Comparison of ENCODE assay signal across 8 cellular contexts in genomic region chr21:44930543-44930981, GRCh38. TPM values are rescaled to one million over a fixed set of nuclear protein-coding genes. Genes with fewer than 3 reads are reported as not detected.
A peak's percentile ranks its signal among the peaks of the same experiment; 100 is the strongest.
DNase-seq lines count a peak whose midpoint lies in the region; ATAC-seq and TF ChIP-seq lines count a peak whose summit lies in the region.

No MANE protein-coding gene starts in this region.

- H3K9me3 Mint-ChIP-seq in activated T-cell treated with anti-CD3 and anti-CD28 coated beads, Interleukin-2, amount 50 U/mL, for 24 hours = no peaks in the 10 kb centered on the region
- peaks cover 3% of the 10 kb centered on the region for H3K9me3 Mint-ChIP-seq in memory B cell

- H3K9me3 ChIP-seq in right atrium auricular region (no peaks in the 10 kb centered on the region), upper lobe of right lung (no peaks in the 10 kb centered on the region)

- H3K36me3 ChIP-seq in right atrium auricular region (no peaks in the 10 kb centered on the region), upper lobe of right lung (no peaks in the 10 kb centered on the region)

- H3K27me3 ChIP-seq in right atrium auricular region (peaks cover 9 to 14% of the 10 kb centered on the region in 2 donors), upper lobe of right lung (peaks cover 32% of the 10 kb centered on the region)

- peak overlapping the region; percentile 76 for H3K27ac Mint-ChIP-seq in activated T-cell treated with anti-CD3 and anti-CD28 coated beads, Interleukin-2, amount 50 U/mL, for 24 hours
- H3K27ac Mint-ChIP-seq in memory B cell = peak overlapping the region; percentile 85

- H3K36me3 Mint-ChIP-seq in activated T-cell treated with anti-CD3 and anti-CD28 coated beads, Interleukin-2, amount 50 U/mL, for 24 hours (ENCODE audit: low read depth) = no peaks in the 10 kb centered on the region
- H3K36me3 Mint-ChIP-seq in memory B cell = no peaks in the 10 kb centered on the region

- H3K4me3 Mint-ChIP-seq in activated T-cell treated with anti-CD3 and anti-CD28 coated beads, Interleukin-2, amount 50 U/mL, for 24 hours = peak overlapping the region; percentile 77
- H3K4me3 Mint-ChIP-seq in memory B cell = peak overlapping the region; percentile 87

- peaks cover 0 to 31% of the 10 kb centered on the region in 2 donors for H3K4me1 ChIP-seq in right atrium auricular region
- H3K4me1 ChIP-seq in upper lobe of right lung = peaks cover 48% of the 10 kb centered on the region

- intact Hi-C loops in left cardiac atrium (cut with DNase I) (loop anchor here in 1 of 2 donors (5.0 kb wide), 1 partner anchor 128 kb away; the partner anchor contains the start of gene UBE2G2), upper lobe of right lung (cut with DNase I) (loop anchor here (10.0 kb wide), 1 partner anchor 126 kb away; the partner anchor contains the start of gene UBE2G2)

- no peak overlapping the region for H3K27ac ChIP-seq in right atrium auricular region
- H3K27ac ChIP-seq in upper lobe of right lung = no peak overlapping the region

- no peak for TF ChIP-seq CTCF in right atrium auricular region (IDR thresholded peaks at IDR 0.05)
- TF ChIP-seq CTCF in upper lobe of right lung (IDR thresholded peaks at IDR 0.05) = no peak

- DNase-seq in left cardiac atrium (peak; percentile 59), right atrium auricular region (ENCODE audit: low spot score) (no peak), memory B cell (ENCODE audit: low spot score in 2 of 2) (peak; percentile 49 to 55), upper lobe of right lung (peak; percentile 73), SKM-1 (lab: John Stamatoyannopoulos, UW; ENCODE audit: unreplicated experiment) (no peak), NCI-H1436 (lab: John Stamatoyannopoulos, UW) (no peak)
- DNase-seq in activated T-cell treated with anti-CD3 and anti-CD28 coated beads, Interleukin-2, amount 50 U/mL, for 24 hours = peak; percentile 71

- H3K4me3 ChIP-seq in right atrium auricular region (no peak overlapping the region), upper lobe of right lung (peak overlapping the region; percentile 42)

- ATAC-seq in left cardiac atrium = peak in 1 of 2 donors; percentile 4
- ATAC-seq in memory B cell (ENCODE audit: low read depth) = peak; percentile 33
- ATAC-seq in upper lobe of right lung = peak; percentile 19
- no peak for ATAC-seq in GM19467 (IDR thresholded peaks at IDR 0.05; ENCODE audit: unreplicated experiment)

- H3K4me1 Mint-ChIP-seq in activated T-cell treated with anti-CD3 and anti-CD28 coated beads, Interleukin-2, amount 50 U/mL, for 24 hours (ENCODE audit: low read depth) = peaks cover 57% of the 10 kb centered on the region
- H3K4me1 Mint-ChIP-seq in memory B cell = peaks cover 53% of the 10 kb centered on the region

- no peaks in the 10 kb centered on the region for H3K27me3 Mint-ChIP-seq in activated T-cell treated with anti-CD3 and anti-CD28 coated beads, Interleukin-2, amount 50 U/mL, for 24 hours
- no peaks in the 10 kb centered on the region for H3K27me3 Mint-ChIP-seq in memory B cell

RNA-seq across cellular contexts. Expression of gene SLX9, which starts 9.3 kb away (rescaled TPM):
- total RNA-seq in left cardiac atrium (10 to 100 TPM; 26.1 to 28.6 TPM), right atrium auricular region (10 to 100 TPM; 15.9 to 18.8 TPM), upper lobe of right lung (22.8 TPM)

RNA-seq across cellular contexts. Expression of gene ITGB2, which starts 9.9 kb away (rescaled TPM):
- total RNA-seq in left cardiac atrium (10 to 100 TPM; 31.5 to 70.7 TPM), right atrium auricular region (10 to 100 TPM; 16.7 to 63.6 TPM), upper lobe of right lung (370 TPM)

RNA-seq across cellular contexts. Expression of gene PTTG1IP, which starts 57.1 kb away (rescaled TPM):
- total RNA-seq in left cardiac atrium (100 to 1,000 TPM; 181 to 195 TPM), right atrium auricular region (100 to 1,000 TPM; 284 to 303 TPM), upper lobe of right lung (244 TPM)

Comparison
In these comparisons a context has a peak if more than half of its experiments do, and no peak if none do; other contexts are left out.
1. DNase-seq: peak in left cardiac atrium (single experiment), activated T-cell treated with anti-CD3 and anti-CD28 coated beads, Interleukin-2, amount 50 U/mL, for 24 hours (single experiment), memory B cell (2 of 2) and upper lobe of right lung (single experiment); none in right atrium auricular region (single experiment), SKM-1 (single experiment) and NCI-H1436 (single experiment).